Comparison of ENCODE assay signal across 20 cellular contexts in the genomic region with DNA sequence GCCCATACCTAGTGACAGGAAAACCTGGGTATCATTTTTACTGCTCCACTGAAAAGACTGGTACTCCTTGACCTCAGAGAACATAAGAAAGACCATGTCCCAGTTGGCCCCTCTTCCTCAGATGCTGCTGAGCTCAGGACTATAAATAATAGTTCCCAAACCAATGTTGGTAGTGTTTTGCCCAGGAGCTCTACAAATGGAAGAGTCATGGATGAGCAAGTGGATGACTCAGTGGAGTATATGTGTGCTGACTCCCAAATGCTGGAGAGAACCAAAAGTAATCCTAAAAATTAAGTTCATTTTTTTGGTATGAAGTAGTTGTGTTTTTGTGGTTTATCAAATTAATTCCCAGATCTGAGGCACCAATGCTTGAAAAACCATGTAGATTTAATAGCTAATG.
DNase-seq lines count a peak whose midpoint lies in the region; ATAC-seq, FAIRE-seq and TF ChIP-seq lines count a peak whose summit lies in the region.
"Had no signal": no experiment of that assay in that cellular context is flagged by ENCODE, and none has a peak within 500 bp of the region (broad histone marks: within the 10 kb centered on the region; RNA-seq: fewer than 3 reads in every experiment).

No MANE protein-coding gene starts in this region.

- no peaks in the 10 kb centered on the region for H3K27me3 ChIP-seq in bronchial epithelial cell (ENCODE audit: control insufficient read depth, insufficient read depth, low read length)
- H3K27me3 ChIP-seq: BLaER1 treated with 17β-estradiol and CSF1 and Interleukin-3, amounts not matched to agents 10 nM and 100 nM had no signal

- no peaks in the 10 kb centered on the region for H3K36me3 ChIP-seq in bronchial epithelial cell (ENCODE audit: control insufficient read depth, insufficient read depth, low read length)
- H3K36me3 ChIP-seq: BLaER1 treated with 17β-estradiol and CSF1 and Interleukin-3, amounts not matched to agents 10 nM and 100 nM had no signal

- H3K4me3 ChIP-seq in bronchial epithelial cell (ENCODE audit: low read depth, low read length) (no peak overlapping the region), skeletal muscle cell (ENCODE audit: low read depth, low read length) (no peak overlapping the region)
- H3K4me3 ChIP-seq: BLaER1 treated with 17β-estradiol and CSF1 and Interleukin-3, amounts not matched to agents 10 nM and 100 nM; GM23338; SK-N-MC had no signal

- no peak for TF ChIP-seq CTCF in bronchial epithelial cell (IDR thresholded peaks at IDR 0.05; ENCODE audit: insufficient read depth, low read length, severe bottlenecking)

- FAIRE-seq in bronchial epithelial cell (lab: Jason Lieb, UNC), result no peak
- FAIRE-seq: GM18507, GM19239 had no signal

- DNase-seq in ELR (ENCODE audit: low read depth) (peak; percentile 24), M059J (ENCODE audit: low read depth) (peak; percentile 30), bronchial epithelial cell (ENCODE audit: low read depth) (peak; percentile 62), skeletal muscle cell (ENCODE audit: low read depth) (peak; percentile 22), NCI-H187 (lab: John Stamatoyannopoulos, UW) (no peak), NOMO-1 (lab: John Stamatoyannopoulos, UW; ENCODE audit: unreplicated experiment in 2 of 2) (no peak), HT-29 (ENCODE audit: low spot score) (no peak)
- DNase-seq: ACHN; MV-4-11; NCI-H1417 treated with DMSO at 0.1 percent for 48 hours; NCI-H2081; NCI-H526; NK-92 treated with Interleukin-12 subunit alpha and Interleukin-12 subunit beta, amount 100 ng/mL, for 24 hours; T-cell had no signal

- ATAC-seq in HG03095 (IDR thresholded peaks at IDR 0.05; ENCODE audit: unreplicated experiment), result no peak
- ATAC-seq: GM23338, T-cell had no signal

Comparison
In these comparisons a context has a peak if more than half of its experiments do, and no peak if none do; other contexts are left out.
1. DNase-seq: peak in ELR (single experiment), M059J (single experiment), bronchial epithelial cell (single experiment) and skeletal muscle cell (single experiment); none in NCI-H187 (0 of 2), NOMO-1 (0 of 2) and HT-29 (single experiment).